1 cellular context compared by ENCODE assay signal in the genomic region with DNA sequence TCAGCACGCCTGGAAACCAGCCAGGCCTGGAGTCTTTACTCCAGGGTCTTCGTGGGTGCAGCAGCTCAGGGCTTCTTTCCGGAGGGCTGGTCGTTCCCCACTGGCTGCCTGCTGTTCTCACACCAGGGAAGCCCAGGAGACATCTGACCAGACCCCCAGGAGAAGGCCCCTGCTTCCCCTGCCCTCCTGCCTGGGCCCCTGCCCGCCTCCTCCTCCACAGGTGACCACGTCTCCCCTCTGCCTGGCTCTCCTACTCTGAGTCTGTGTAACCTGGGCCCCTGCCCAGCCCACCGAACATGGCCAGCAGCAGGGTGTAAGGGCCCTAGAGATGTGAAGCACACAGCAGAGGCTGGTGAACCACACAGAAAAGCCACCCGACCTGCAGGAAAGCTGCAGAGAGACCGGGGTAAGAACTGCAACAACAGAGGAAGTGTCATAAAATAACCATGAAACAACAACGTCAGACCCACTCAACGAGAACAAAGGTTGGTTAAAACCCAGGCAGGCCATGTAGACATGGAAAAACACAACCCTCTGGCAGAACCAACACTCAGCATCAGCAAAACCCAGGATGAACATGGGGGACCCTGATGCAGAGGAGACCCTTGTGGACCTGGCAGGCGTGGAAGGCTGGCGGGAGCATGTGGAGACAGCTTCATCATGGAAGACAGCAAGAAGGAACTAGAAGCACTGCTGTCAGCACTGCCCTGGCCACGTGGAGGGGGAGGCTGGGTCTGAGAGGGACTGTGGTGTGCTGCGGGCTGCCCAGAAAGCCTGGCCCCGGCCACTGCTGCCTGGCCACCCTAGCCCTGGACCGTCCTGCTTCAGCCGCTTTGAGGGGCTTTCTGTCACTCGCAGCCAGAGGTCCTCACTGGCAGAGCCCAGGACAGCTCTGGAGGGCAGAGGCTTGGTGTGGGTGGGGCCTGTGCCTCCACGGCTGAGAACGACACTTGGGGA.
TF ChIP-seq lines count a peak whose summit lies in the region.

No MANE protein-coding gene starts in this region.

TF ChIP-seq in HEK293, 187 proteins besides CTCF, POLR2A, EP300 and RAD21:
- no peak for TF ChIP-seq ZNF791 (tag by site-specific recombination; IDR thresholded peaks at IDR 0.05)
- TF ChIP-seq WT1 (tag by site-specific recombination; IDR thresholded peaks at IDR 0.05): no peak
- TF ChIP-seq, protein P1, sequence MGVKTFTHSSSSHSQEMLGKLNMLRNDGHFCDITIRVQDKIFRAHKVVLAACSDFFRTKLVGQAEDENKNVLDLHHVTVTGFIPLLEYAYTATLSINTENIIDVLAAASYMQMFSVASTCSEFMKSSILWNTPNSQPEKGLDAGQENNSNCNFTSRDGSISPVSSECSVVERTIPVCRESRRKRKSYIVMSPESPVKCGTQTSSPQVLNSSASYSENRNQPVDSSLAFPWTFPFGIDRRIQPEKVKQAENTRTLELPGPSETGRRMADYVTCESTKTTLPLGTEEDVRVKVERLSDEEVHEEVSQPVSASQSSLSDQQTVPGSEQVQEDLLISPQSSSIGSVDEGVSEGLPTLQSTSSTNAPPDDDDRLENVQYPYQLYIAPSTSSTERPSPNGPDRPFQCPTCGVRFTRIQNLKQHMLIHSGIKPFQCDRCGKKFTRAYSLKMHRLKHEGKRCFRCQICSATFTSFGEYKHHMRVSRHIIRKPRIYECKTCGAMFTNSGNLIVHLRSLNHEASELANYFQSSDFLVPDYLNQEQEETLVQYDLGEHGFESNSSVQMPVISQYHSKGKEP (tag by site-specific recombination; IDR thresholded peaks at IDR 0.05): no peak
- no peak for TF ChIP-seq ZNF175 (tag by site-specific recombination; IDR thresholded peaks at IDR 0.05)
- peak; percentile 67 for TF ChIP-seq ZIC2 (tag by site-specific recombination; IDR thresholded peaks at IDR 0.05)
